29 cellular contexts compared by ENCODE assay signal in genomic region chr9:131140550-131140949, GRCh38.
"Had no signal": no experiment of that assay in that cellular context is flagged by ENCODE, and none has a peak within 500 bp of the region (broad histone marks: within the 10 kb centered on the region; RNA-seq: fewer than 3 reads in every experiment).

No MANE protein-coding gene starts in this region.

- H3K9me3 ChIP-seq: ascending aorta, breast epithelium, colonic mucosa, esophagus squamous epithelium, gastroesophageal sphincter had no signal

- H3K27me3 ChIP-seq: ascending aorta, breast epithelium, cardiac muscle cell, colonic mucosa, esophagus squamous epithelium, gastroesophageal sphincter had no signal

- FAIRE-seq: endometrium, endothelial cell of umbilical vein had no signal

- H3K4me1 ChIP-seq: ascending aorta, breast epithelium, colonic mucosa, esophagus squamous epithelium, gastroesophageal sphincter had no signal

- DNase-seq: activated CD4-positive, alpha-beta memory T cell treated with anti-CD3 and anti-CD28 coated beads, Interleukin-2, amount 10 ng/mL, durations not matched to agents 7 days and 5 days; activated CD4-positive, alpha-beta T cell treated with anti-CD3 and anti-CD28 coated beads for 36 hours; activated CD4-positive, alpha-beta T cell treated with anti-CD3 and anti-CD28 coated beads, Interleukin-2, amount 10 ng/mL, durations not matched to agents 7 days and 5 days; activated CD4-positive, alpha-beta T cell treated with anti-CD3 and anti-CD28 coated beads, Interleukin-2, amount 50 U/mL, for 4 hours; activated CD4-positive, CD25-positive, alpha-beta regulatory T cell; activated CD4-positive, CD25-positive, alpha-beta regulatory T cell treated with anti-CD3 and anti-CD28 coated beads, Interleukin-2, amount 50 U/mL, for 72 hours; activated CD8-positive, alpha-beta memory T cell treated with anti-CD3 and anti-CD28 coated beads, Interleukin-2, amount 50 U/mL, for 48 hours; activated gamma-delta T cell; activated naive CD4-positive, alpha-beta T cell; activated naive CD4-positive, alpha-beta T cell treated with anti-CD3 and anti-CD28 coated beads, Interleukin-2, amount 10 ng/mL, durations not matched to agents 7 days and 5 days; activated naive CD8-positive, alpha-beta T cell treated with anti-CD3 and anti-CD28 coated beads, Interleukin-2, amount 10 ng/mL, durations not matched to agents 7 days and 5 days; activated T-cell treated with anti-CD3 and anti-CD28 coated beads for 4 hours; activated T-cell treated with anti-CD3 and anti-CD28 coated beads, Interleukin-2, amount 50 U/mL, for 24 hours; activated T-cell treated with anti-CD3 and anti-CD28 coated beads, Interleukin-2, amount 50 U/mL, for 72 hours; central memory CD4-positive, alpha-beta T cell; cerebellar nuclear complex; colonic mucosa; effector CD8-positive, alpha-beta T cell; esophagus squamous epithelium; foreskin melanocyte; T-helper 2 cell had no signal

- H3K27ac ChIP-seq: ascending aorta, breast epithelium, cardiac muscle cell, colonic mucosa, epithelial cell of prostate, esophagus squamous epithelium, gastroesophageal sphincter had no signal

- ATAC-seq: activated CD4-positive, alpha-beta T cell treated with anti-CD3 and anti-CD28 coated beads for 36 hours; activated naive CD4-positive, alpha-beta T cell treated with anti-CD3 and anti-CD28 coated beads, Interleukin-2, amount 50 U/mL, for 72 hours; activated T-cell treated with anti-CD3 and anti-CD28 coated beads, Interleukin-2, amount 50 U/mL, for 72 hours; gastroesophageal sphincter had no signal

- H3K4me3 ChIP-seq: ascending aorta, breast epithelium, cardiac muscle cell, colonic mucosa, esophagus squamous epithelium, gastroesophageal sphincter had no signal
